Comparison of ENCODE assay signal across 12 cellular contexts in the genomic region with DNA sequence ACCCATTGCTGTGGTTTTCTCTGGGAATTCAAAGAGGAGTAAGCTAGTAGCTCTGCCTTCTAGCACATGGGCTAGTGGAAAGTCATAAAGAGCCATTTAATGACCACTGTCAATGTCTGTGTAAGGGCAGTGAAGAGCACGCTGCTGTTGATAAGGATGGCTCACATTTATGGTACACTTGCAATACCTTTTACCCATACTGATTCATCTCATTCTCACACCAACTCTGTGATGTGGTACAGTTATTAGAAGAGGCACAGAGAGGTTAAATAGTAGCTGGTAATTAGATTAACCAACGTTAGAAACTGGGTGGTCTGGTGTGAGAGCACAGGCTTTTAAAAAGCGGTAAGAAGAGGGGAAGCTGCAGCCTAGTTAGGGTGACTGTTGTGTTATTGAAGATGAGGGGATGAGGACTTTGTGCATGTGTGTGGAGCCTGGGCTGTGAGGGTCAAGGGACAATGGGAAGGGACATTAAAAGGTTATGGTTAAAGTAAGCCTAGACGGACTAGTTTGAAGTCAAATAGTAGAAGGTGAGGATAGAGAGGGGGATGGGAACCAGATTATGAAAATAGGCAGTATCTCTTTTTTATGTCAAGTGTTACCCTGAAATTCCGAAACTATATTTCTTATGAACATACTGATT. TPM values are rescaled to one million over a fixed set of nuclear protein-coding genes. Genes with fewer than 3 reads are reported as not detected.
DNase-seq lines count a peak whose midpoint lies in the region; ATAC-seq and TF ChIP-seq lines count a peak whose summit lies in the region.
"Had no signal": no experiment of that assay in that cellular context is flagged by ENCODE, and none has a peak within 500 bp of the region (broad histone marks: within the 10 kb centered on the region; RNA-seq: fewer than 3 reads in every experiment).

No MANE protein-coding gene starts in this region.

- no peaks in the 10 kb centered on the region for H3K27me3 Mint-ChIP-seq in activated CD4-positive, alpha-beta T cell treated with anti-CD3 and anti-CD28 coated beads, Interleukin-2, amount 10 ng/mL, durations not matched to agents 24 days and 14 days
- no peaks in the 10 kb centered on the region for H3K27me3 Mint-ChIP-seq in H9 (ENCODE audit: low read depth)
- H3K27me3 Mint-ChIP-seq in stimulated activated naive B cell treated with anti-CD40 and anti-IgM and Interleukin-4, amounts not matched to agents 10 μg/mL and 1 μg/mL and 100 μg/mL, for 72 hours = no peaks in the 10 kb centered on the region

- H3K9me3 ChIP-seq in H9 (ENCODE audit: control insufficient read depth, low read depth, low read length) = no peaks in the 10 kb centered on the region
- H3K9me3 ChIP-seq in ascending aorta = no peaks in the 10 kb centered on the region
- H3K9me3 ChIP-seq: right atrium auricular region had no signal

- ATAC-seq in stimulated activated naive B cell treated with anti-CD40 and anti-IgM and Interleukin-4, amounts not matched to agents 10 μg/mL and 1 μg/mL and 100 μg/mL, for 72 hours (replicated peaks) = peak in 1 of 2 donors; percentile 28

- no peak overlapping the region for H3K23ac ChIP-seq in H9 (ENCODE audit: insufficient read length, low read depth, low read length)

- no peak overlapping the region for H3K14ac ChIP-seq in H9 (ENCODE audit: insufficient read depth, low read length)

- H3K4me3 ChIP-seq in ascending aorta = no peak overlapping the region
- H3K4me3 ChIP-seq: right atrium auricular region had no signal

- no peak overlapping the region for H3K56ac ChIP-seq in H9 (ENCODE audit: insufficient read length, low read depth, low read length)

- no CpG with 5 or more reads among the region's 5 CpGs for WGBS in H9 (ENCODE audit: extremely low coverage, insufficient read length, low lambda C conversion rate)

- no peak overlapping the region for H2BK5ac ChIP-seq in H9 (ENCODE audit: insufficient read length, low read length)

- no peak overlapping the region for H3K4me2 ChIP-seq in H9 (ENCODE audit: insufficient read depth, insufficient read length, low read length)

- H3K27ac ChIP-seq in H9 (ENCODE audit: insufficient read length, low read depth, low read length) = no peak overlapping the region
- H3K27ac ChIP-seq in ascending aorta = peak overlapping the region; percentile 57 to 64
- H3K27ac ChIP-seq: right atrium auricular region had no signal

- peaks cover 2% of the 10 kb centered on the region for H3K79me1 ChIP-seq in H9 (ENCODE audit: insufficient read depth, low read depth, low read length, poor library complexity, severe bottlenecking)

- peaks cover 55% of the 10 kb centered on the region for H3K4me1 Mint-ChIP-seq in activated CD4-positive, alpha-beta T cell treated with anti-CD3 and anti-CD28 coated beads, Interleukin-2, amount 10 ng/mL, durations not matched to agents 24 days and 14 days
- peaks cover 24 to 27% of the 10 kb centered on the region in 2 experiments for H3K4me1 Mint-ChIP-seq in H9
- peaks cover 47 to 85% of the 10 kb centered on the region in 2 donors for H3K4me1 Mint-ChIP-seq in stimulated activated naive B cell treated with anti-CD40 and anti-IgM and Interleukin-4, amounts not matched to agents 10 μg/mL and 1 μg/mL and 100 μg/mL, for 72 hours

- no peak overlapping the region for H4K8ac ChIP-seq in H9 (replicated peaks; ENCODE audit: insufficient read length, low read depth, low read length)

- no peaks in the 10 kb centered on the region for H3K36me3 ChIP-seq in ascending aorta
- H3K36me3 ChIP-seq: right atrium auricular region had no signal

- no peaks in the 10 kb centered on the region for H3K27me3 ChIP-seq in H9 (ENCODE audit: insufficient read depth, low read length)
- H3K27me3 ChIP-seq in ascending aorta = no peaks in the 10 kb centered on the region
- H3K27me3 ChIP-seq: right atrium auricular region had no signal

- no peak for DNase-seq in activated CD4-positive, alpha-beta T cell treated with anti-CD3 and anti-CD28 coated beads, Interleukin-2, amount 10 ng/mL, durations not matched to agents 24 days and 14 days
- no peak for DNase-seq in activated CD4-positive, alpha-beta T cell treated with anti-CD3 and anti-CD28 coated beads, Interleukin-2, amount 50 U/mL, for 1 hour
- no peak for DNase-seq in H9
- DNase-seq in ascending aorta (ENCODE audit: low spot score in 2 of 2) = no peak
- no peak for DNase-seq in stimulated activated naive B cell treated with anti-CD40 and anti-IgM and Interleukin-4, amounts not matched to agents 10 μg/mL and 1 μg/mL and 100 μg/mL, for 72 hours
- DNase-seq in germinal center (ENCODE audit: low spot score) = no peak
- no peak for DNase-seq in NCI-H2196 (lab: John Stamatoyannopoulos, UW; ENCODE audit: unreplicated experiment)
- DNase-seq in AG08395 (ENCODE audit: low spot score) = no peak
- DNase-seq: DND-41, NCI-H1092 treated with DMSO at 0.1 percent for 48 hours, NCI-H510A had no signal

- H4K5ac ChIP-seq in H9 (ENCODE audit: insufficient read length, low read depth, low read length) = no peak overlapping the region

- H3K9me3 Mint-ChIP-seq in activated CD4-positive, alpha-beta T cell treated with anti-CD3 and anti-CD28 coated beads, Interleukin-2, amount 10 ng/mL, durations not matched to agents 24 days and 14 days = peaks cover 14% of the 10 kb centered on the region
- peaks cover 0 to 3% of the 10 kb centered on the region in 2 experiments; a peak in 2 of 5 replicates for H3K9me3 Mint-ChIP-seq in H9
- peaks cover 15 to 16% of the 10 kb centered on the region in 2 donors for H3K9me3 Mint-ChIP-seq in stimulated activated naive B cell treated with anti-CD40 and anti-IgM and Interleukin-4, amounts not matched to agents 10 μg/mL and 1 μg/mL and 100 μg/mL, for 72 hours

- no peak overlapping the region for H2AFZ ChIP-seq in H9 (ENCODE audit: low read length)

- intact Hi-C loops in activated CD4-positive, alpha-beta T cell treated with anti-CD3 and anti-CD28 coated beads, Interleukin-2, amount 10 ng/mL, durations not matched to agents 24 days and 14 days (cut with micrococcal nuclease) = no loop called here
- intact Hi-C loops in ascending aorta (cut with DNase I) = no loop called here

- no peak overlapping the region for H3K18ac ChIP-seq in H9 (ENCODE audit: insufficient read length, low read depth, low read length)

- H3K4me3 Mint-ChIP-seq in activated CD4-positive, alpha-beta T cell treated with anti-CD3 and anti-CD28 coated beads, Interleukin-2, amount 10 ng/mL, durations not matched to agents 24 days and 14 days = no peak overlapping the region
- no peak overlapping the region; a peak in 1 of 5 replicates for H3K4me3 Mint-ChIP-seq in H9
- peak overlapping the region; percentile 5 to 15 for H3K4me3 Mint-ChIP-seq in stimulated activated naive B cell treated with anti-CD40 and anti-IgM and Interleukin-4, amounts not matched to agents 10 μg/mL and 1 μg/mL and 100 μg/mL, for 72 hours

- no peak overlapping the region for H2BK20ac ChIP-seq in H9 (ENCODE audit: low read depth, low read length, poor library complexity, severe bottlenecking)

- H3K36me3 Mint-ChIP-seq in activated CD4-positive, alpha-beta T cell treated with anti-CD3 and anti-CD28 coated beads, Interleukin-2, amount 10 ng/mL, durations not matched to agents 24 days and 14 days (ENCODE audit: low read depth) = peaks cover 52% of the 10 kb centered on the region
- H3K36me3 Mint-ChIP-seq in H9 (ENCODE audit: insufficient read depth in 1 of 3, low read depth in 3 of 3) = peaks cover 21 to 31% (median 24%) of the 10 kb centered on the region in 3 experiments
- peaks cover 48 to 59% of the 10 kb centered on the region in 2 donors for H3K36me3 Mint-ChIP-seq in stimulated activated naive B cell treated with anti-CD40 and anti-IgM and Interleukin-4, amounts not matched to agents 10 μg/mL and 1 μg/mL and 100 μg/mL, for 72 hours

- H3K23me2 ChIP-seq in H9 (ENCODE audit: insufficient read length, low read depth, low read length, poor library complexity, severe bottlenecking) = no peaks in the 10 kb centered on the region

- H3K79me2 ChIP-seq in H9 (ENCODE audit: insufficient read depth, low read length) = peaks cover 11% of the 10 kb centered on the region; the same call in 1 of the 2 replicates

- TF ChIP-seq CTCF in H9 (conservative IDR thresholded peaks at IDR 0.05) (no peak), ascending aorta (IDR thresholded peaks at IDR 0.05) (no peak)

- no peak overlapping the region for H4K91ac ChIP-seq in H9 (ENCODE audit: insufficient read length, low read depth, low read length)

- H3K27ac Mint-ChIP-seq in activated CD4-positive, alpha-beta T cell treated with anti-CD3 and anti-CD28 coated beads, Interleukin-2, amount 10 ng/mL, durations not matched to agents 24 days and 14 days = peak overlapping the region; percentile 19
- H3K27ac Mint-ChIP-seq in H9 = peak overlapping the region in 2 of 3 experiments; percentile 22 to 40; a peak in 4 of 7 replicates
- H3K27ac Mint-ChIP-seq in stimulated activated naive B cell treated with anti-CD40 and anti-IgM and Interleukin-4, amounts not matched to agents 10 μg/mL and 1 μg/mL and 100 μg/mL, for 72 hours = peak overlapping the region; percentile 15

- no peak overlapping the region for H3K4ac ChIP-seq in H9 (ENCODE audit: low read depth, low read length)

- H3K4me1 ChIP-seq in H9 (ENCODE audit: insufficient read depth, low read length) (no peaks in the 10 kb centered on the region; the same call in 1 of the 2 replicates), ascending aorta (peaks cover 10 to 38% of the 10 kb centered on the region in 2 donors)

- no peak overlapping the region for H2BK12ac ChIP-seq in H9 (ENCODE audit: insufficient read length, low read depth, low read length)

- no peak overlapping the region for H2AK5ac ChIP-seq in H9 (ENCODE audit: insufficient read length, low read length)

- H3T11ph ChIP-seq in H9 (ENCODE audit: low read length) = no peak overlapping the region

- H3K9ac ChIP-seq in H9 (ENCODE audit: extremely low read depth, insufficient read length, low read length) = no peak overlapping the region

- no peak overlapping the region for H2BK15ac ChIP-seq in H9 (ENCODE audit: low read depth, low read length)

- no peaks in the 10 kb centered on the region for H4K20me1 ChIP-seq in H9 (ENCODE audit: control insufficient read depth, insufficient read depth, insufficient read length)

- no peak overlapping the region for H2BK120ac ChIP-seq in H9 (ENCODE audit: low read depth, low read length, poor library complexity, severe bottlenecking)

RNA-seq across cellular contexts. Expression of a gene that starts 25.2 kb away (rescaled TPM):
- 40.8 and 43.1 TPM in 2 replicates for total RNA-seq in activated CD4-positive, alpha-beta T cell treated with anti-CD3 and anti-CD28 coated beads, Interleukin-2, amount 10 ng/mL, durations not matched to agents 24 days and 14 days
- total RNA-seq in H9 (2021) = 45.1 and 45.9 TPM in 2 replicates
- total RNA-seq in ascending aorta = 79.6 TPM

Comparison
In these comparisons a context has a peak if more than half of its experiments do, and no peak if none do; other contexts are left out.
1. H3K4me3 Mint-ChIP-seq: peak in stimulated activated naive B cell treated with anti-CD40 and anti-IgM and Interleukin-4, amounts not matched to agents 10 μg/mL and 1 μg/mL and 100 μg/mL, for 72 hours (2 of 2); none in activated CD4-positive, alpha-beta T cell treated with anti-CD3 and anti-CD28 coated beads, Interleukin-2, amount 10 ng/mL, durations not matched to agents 24 days and 14 days (single experiment) and H9 (0 of 2).
2. Peak in every context shown above with its lines, with median percentiles within 50 percentile points of each other: H3K27ac Mint-ChIP-seq.